ENCODE assay signal across 1 cellular context in genomic region chr2:218710334-218710686, GRCh38.
A peak's percentile ranks its signal among the peaks of the same experiment; 100 is the strongest.
TF ChIP-seq lines count a peak whose summit lies in the region.

No MANE protein-coding gene starts in this region.

TF ChIP-seq in HepG2, 621 proteins besides CTCF, POLR2A, EP300 and RAD21 (continued from another document):
- no peak for TF ChIP-seq ZNF770 (CRISPR knock-in tag; IDR thresholded peaks at IDR 0.05)
- peak; percentile 62; the same call in 1 of the 2 replicates for TF ChIP-seq NFKB2 (CRISPR knock-in tag; IDR thresholded peaks at IDR 0.05; ENCODE audit: borderline replicate concordance)
- TF ChIP-seq BRCA1 (CRISPR knock-in tag; IDR thresholded peaks at IDR 0.05), result no peak
- TF ChIP-seq PAX8 (CRISPR knock-in tag; IDR thresholded peaks at IDR 0.05; ENCODE audit: borderline replicate concordance), result no peak
- TF ChIP-seq ZSCAN22 (CRISPR knock-in tag; IDR thresholded peaks at IDR 0.05), result no peak
